ENCODE assay signal across 8 cellular contexts in genomic region chr3:109731639-109732473, GRCh38.
DNase-seq lines count a peak whose midpoint lies in the region; ATAC-seq, FAIRE-seq and TF ChIP-seq lines count a peak whose summit lies in the region.

No MANE protein-coding gene starts in this region.

- DNase-seq in EL (peak; percentile 56), HS-5 (ENCODE audit: low read depth) (peak; percentile 38), SHP77 (lab: John Stamatoyannopoulos, UW) (peak; percentile 18 to 20), right atrium auricular region (ENCODE audit: low spot score) (no peak), small intestine (peak; percentile 63)
- no peak for DNase-seq in activated naive CD8-positive, alpha-beta T cell treated with anti-CD3 and anti-CD28 coated beads, Interleukin-2, amount 10 ng/mL, durations not matched to agents 7 days and 5 days

- H3K9me3 Mint-ChIP-seq in activated naive CD8-positive, alpha-beta T cell treated with anti-CD3 and anti-CD28 coated beads, Interleukin-2, amount 10 ng/mL, durations not matched to agents 7 days and 5 days, result peaks cover 8% of the 10 kb centered on the region

- H3K4me1 ChIP-seq in right atrium auricular region, result no peaks in the 10 kb centered on the region
- no peaks in the 10 kb centered on the region for H3K4me1 ChIP-seq in small intestine (ENCODE audit: control insufficient read depth in 2 of 2, insufficient read depth in 1 of 2, low read depth in 1 of 2, low read length in 1 of 2)

- ATAC-seq in GM21423 (IDR thresholded peaks at IDR 0.05; ENCODE audit: unreplicated experiment) (peak; percentile 83), HG03108 (IDR thresholded peaks at IDR 0.05; ENCODE audit: unreplicated experiment) (no peak)
- peak; percentile 75 for ATAC-seq in activated naive CD8-positive, alpha-beta T cell treated with anti-CD3 and anti-CD28 coated beads, Interleukin-2, amount 10 ng/mL, durations not matched to agents 7 days and 5 days (ENCODE audit: low read depth)

- H3K36me3 ChIP-seq in right atrium auricular region (no peaks in the 10 kb centered on the region), small intestine (ENCODE audit: control insufficient read depth in 2 of 2, insufficient read depth in 2 of 2, low read length in 2 of 2) (no peaks in the 10 kb centered on the region)

- H3K4me3 Mint-ChIP-seq in activated naive CD8-positive, alpha-beta T cell treated with anti-CD3 and anti-CD28 coated beads, Interleukin-2, amount 10 ng/mL, durations not matched to agents 7 days and 5 days, result no peak overlapping the region

- POLR2A ChIA-PET in activated naive CD8-positive, alpha-beta T cell treated with anti-CD3 and anti-CD28 coated beads, Interleukin-2, amount 10 ng/mL, durations not matched to agents 7 days and 5 days (lab: Charles Lee), result no interaction called here

- H3K27me3 ChIP-seq in right atrium auricular region (no peaks in the 10 kb centered on the region), small intestine (ENCODE audit: control insufficient read depth in 2 of 2, insufficient read depth in 2 of 2, low read length in 2 of 2) (no peaks in the 10 kb centered on the region)

- no peaks in the 10 kb centered on the region for H3K27me3 Mint-ChIP-seq in activated naive CD8-positive, alpha-beta T cell treated with anti-CD3 and anti-CD28 coated beads, Interleukin-2, amount 10 ng/mL, durations not matched to agents 7 days and 5 days

- TF ChIP-seq CTCF in right atrium auricular region (IDR thresholded peaks at IDR 0.05), result peak; percentile 77 to 85

- H3K36me3 Mint-ChIP-seq in activated naive CD8-positive, alpha-beta T cell treated with anti-CD3 and anti-CD28 coated beads, Interleukin-2, amount 10 ng/mL, durations not matched to agents 7 days and 5 days, result peaks cover 4% of the 10 kb centered on the region

- peak; percentile 67 for FAIRE-seq in small intestine (lab: Jason Lieb, UNC)

- H3K9me3 ChIP-seq in right atrium auricular region (no peaks in the 10 kb centered on the region), small intestine (ENCODE audit: control insufficient read depth, low read depth) (no peaks in the 10 kb centered on the region)

- no peak overlapping the region for H3K27ac ChIP-seq in right atrium auricular region
- H3K27ac ChIP-seq in small intestine (ENCODE audit: low read depth in 1 of 2, low read length in 1 of 2), result no peak overlapping the region

- WGBS in small intestine, 3 donors, result 73% methylated on average over 6 of the region's 6 CpGs

- no peak overlapping the region for H3K27ac Mint-ChIP-seq in activated naive CD8-positive, alpha-beta T cell treated with anti-CD3 and anti-CD28 coated beads, Interleukin-2, amount 10 ng/mL, durations not matched to agents 7 days and 5 days

- H3K4me1 Mint-ChIP-seq in activated naive CD8-positive, alpha-beta T cell treated with anti-CD3 and anti-CD28 coated beads, Interleukin-2, amount 10 ng/mL, durations not matched to agents 7 days and 5 days, result peaks cover 2% of the 10 kb centered on the region

- H3K4me3 ChIP-seq in right atrium auricular region (no peak overlapping the region), small intestine (ENCODE audit: low read depth in 1 of 2, low read length in 2 of 2) (no peak overlapping the region)

Comparison
In these comparisons a context has a peak if more than half of its experiments do, and no peak if none do; other contexts are left out.
1. DNase-seq: peak in EL (single experiment), HS-5 (single experiment), SHP77 (2 of 2) and small intestine (single experiment); none in activated naive CD8-positive, alpha-beta T cell treated with anti-CD3 and anti-CD28 coated beads, Interleukin-2, amount 10 ng/mL, durations not matched to agents 7 days and 5 days (single experiment) and right atrium auricular region (single experiment).